1 cellular context compared by ENCODE assay signal in the genomic region with DNA sequence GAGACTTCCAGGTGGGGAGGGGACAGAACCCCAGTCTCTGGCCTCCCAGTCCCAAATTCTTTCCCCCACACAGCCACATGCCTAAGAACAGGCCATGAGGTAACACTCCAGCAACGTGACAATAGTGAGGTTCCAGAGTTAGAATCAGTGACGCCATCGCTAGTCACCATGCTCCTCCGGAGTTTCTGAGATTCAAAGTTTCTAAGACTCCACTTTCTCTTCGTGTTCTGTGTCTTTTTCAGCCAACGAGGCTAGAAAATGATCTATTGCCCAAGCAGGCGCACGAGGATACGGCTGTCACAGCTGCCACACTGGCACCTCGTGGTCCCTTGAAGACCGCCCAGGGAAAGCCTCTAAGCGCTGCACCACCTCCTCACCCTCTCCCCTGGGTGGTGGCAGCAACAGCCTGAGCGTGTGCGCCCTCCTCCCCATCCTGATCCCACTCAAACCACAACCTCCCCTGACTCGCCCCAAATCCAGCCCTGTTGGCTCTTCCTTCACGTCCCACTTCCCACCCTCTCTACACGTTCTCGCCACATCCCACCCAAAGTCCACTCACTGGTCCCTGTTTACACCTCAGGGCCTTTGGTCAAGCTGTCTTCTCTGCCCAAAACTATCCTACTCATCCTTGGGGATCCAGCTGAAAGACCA.
TF ChIP-seq lines count a peak whose summit lies in the region.

No MANE protein-coding gene starts in this region.

TF ChIP-seq in HEK293, 187 proteins besides CTCF, POLR2A, EP300 and RAD21 (continued from another document and continues in another):
- peak; percentile 61 for TF ChIP-seq ZBTB48 (tag by site-specific recombination; IDR thresholded peaks at IDR 0.05)
- TF ChIP-seq, protein P1, sequence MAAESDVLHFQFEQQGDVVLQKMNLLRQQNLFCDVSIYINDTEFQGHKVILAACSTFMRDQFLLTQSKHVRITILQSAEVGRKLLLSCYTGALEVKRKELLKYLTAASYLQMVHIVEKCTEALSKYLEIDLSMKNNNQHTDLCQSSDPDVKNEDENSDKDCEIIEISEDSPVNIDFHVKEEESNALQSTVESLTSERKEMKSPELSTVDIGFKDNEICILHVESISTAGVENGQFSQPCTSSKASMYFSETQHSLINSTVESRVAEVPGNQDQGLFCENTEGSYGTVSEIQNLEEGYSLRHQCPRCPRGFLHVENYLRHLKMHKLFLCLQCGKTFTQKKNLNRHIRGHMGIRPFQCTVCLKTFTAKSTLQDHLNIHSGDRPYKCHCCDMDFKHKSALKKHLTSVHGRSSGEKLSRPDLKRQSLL (tag by site-specific recombination; IDR thresholded peaks at IDR 0.05) = no peak
- no peak for TF ChIP-seq ZNF596 (tag by site-specific recombination; IDR thresholded peaks at IDR 0.05)
- no peak for TF ChIP-seq HOXD13 (CRISPR knock-in tag; IDR thresholded peaks at IDR 0.05; ENCODE audit: borderline replicate concordance)
- no peak for TF ChIP-seq REPIN1 (tag by site-specific recombination; IDR thresholded peaks at IDR 0.05; ENCODE audit: low read depth)
- TF ChIP-seq ZNF544 (tag by site-specific recombination; IDR thresholded peaks at IDR 0.05) = no peak
- no peak for TF ChIP-seq ZNF16 (tag by site-specific recombination; IDR thresholded peaks at IDR 0.05; ENCODE audit: low read depth)
- no peak for TF ChIP-seq ZNF350 (tag by site-specific recombination; IDR thresholded peaks at IDR 0.05)
- TF ChIP-seq ZXDB (tag by site-specific recombination; IDR thresholded peaks at IDR 0.05) = no peak
- TF ChIP-seq ZNF473 (tag by site-specific recombination; IDR thresholded peaks at IDR 0.05) = no peak
- no peak for TF ChIP-seq YY2 (tag by site-specific recombination; IDR thresholded peaks at IDR 0.05)
- no peak for TF ChIP-seq ZNF561 (tag by site-specific recombination; IDR thresholded peaks at IDR 0.05; ENCODE audit: borderline replicate concordance)
- no peak for TF ChIP-seq ZNF514 (tag by site-specific recombination; IDR thresholded peaks at IDR 0.05)
- no peak for TF ChIP-seq KLF9 (tag by site-specific recombination; IDR thresholded peaks at IDR 0.05; ENCODE audit: low read depth)
- TF ChIP-seq ZNF707 (tag by site-specific recombination; IDR thresholded peaks at IDR 0.05) = no peak
- no peak for TF ChIP-seq KLF7 (tag by site-specific recombination; IDR thresholded peaks at IDR 0.05; ENCODE audit: borderline replicate concordance)
- no peak for TF ChIP-seq ZNF626 (tag by site-specific recombination; IDR thresholded peaks at IDR 0.05)
- no peak for TF ChIP-seq ZNF560 (tag by site-specific recombination; IDR thresholded peaks at IDR 0.05; ENCODE audit: borderline replicate concordance)
- TF ChIP-seq, protein P2, sequence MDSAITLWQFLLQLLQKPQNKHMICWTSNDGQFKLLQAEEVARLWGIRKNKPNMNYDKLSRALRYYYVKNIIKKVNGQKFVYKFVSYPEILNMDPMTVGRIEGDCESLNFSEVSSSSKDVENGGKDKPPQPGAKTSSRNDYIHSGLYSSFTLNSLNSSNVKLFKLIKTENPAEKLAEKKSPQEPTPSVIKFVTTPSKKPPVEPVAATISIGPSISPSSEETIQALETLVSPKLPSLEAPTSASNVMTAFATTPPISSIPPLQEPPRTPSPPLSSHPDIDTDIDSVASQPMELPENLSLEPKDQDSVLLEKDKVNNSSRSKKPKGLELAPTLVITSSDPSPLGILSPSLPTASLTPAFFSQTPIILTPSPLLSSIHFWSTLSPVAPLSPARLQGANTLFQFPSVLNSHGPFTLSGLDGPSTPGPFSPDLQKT (IDR thresholded peaks at IDR 0.05; ENCODE audit: borderline replicate concordance, low read depth, low read length) = no peak
- no peak for TF ChIP-seq BCL11A (tag by site-specific recombination; IDR thresholded peaks at IDR 0.05; ENCODE audit: low read depth)
- peak; percentile 21; the same call in 1 of the 2 replicates for TF ChIP-seq WT1 (tag by site-specific recombination; IDR thresholded peaks at IDR 0.05)
- no peak for TF ChIP-seq ZNF830 (tag by site-specific recombination; IDR thresholded peaks at IDR 0.05; ENCODE audit: low read depth)
- TF ChIP-seq, protein P3, sequence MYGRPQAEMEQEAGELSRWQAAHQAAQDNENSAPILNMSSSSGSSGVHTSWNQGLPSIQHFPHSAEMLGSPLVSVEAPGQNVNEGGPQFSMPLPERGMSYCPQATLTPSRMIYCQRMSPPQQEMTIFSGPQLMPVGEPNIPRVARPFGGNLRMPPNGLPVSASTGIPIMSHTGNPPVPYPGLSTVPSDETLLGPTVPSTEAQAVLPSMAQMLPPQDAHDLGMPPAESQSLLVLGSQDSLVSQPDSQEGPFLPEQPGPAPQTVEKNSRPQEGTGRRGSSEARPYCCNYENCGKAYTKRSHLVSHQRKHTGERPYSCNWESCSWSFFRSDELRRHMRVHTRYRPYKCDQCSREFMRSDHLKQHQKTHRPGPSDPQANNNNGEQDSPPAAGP (tag by site-specific recombination; IDR thresholded peaks at IDR 0.05) = no peak
- TF ChIP-seq ZNF133 (tag by site-specific recombination; IDR thresholded peaks at IDR 0.05) = no peak
- TF ChIP-seq EGR2 (tag by site-specific recombination; IDR thresholded peaks at IDR 0.05; ENCODE audit: low read depth) = peak; percentile 96
- TF ChIP-seq, protein P4, sequence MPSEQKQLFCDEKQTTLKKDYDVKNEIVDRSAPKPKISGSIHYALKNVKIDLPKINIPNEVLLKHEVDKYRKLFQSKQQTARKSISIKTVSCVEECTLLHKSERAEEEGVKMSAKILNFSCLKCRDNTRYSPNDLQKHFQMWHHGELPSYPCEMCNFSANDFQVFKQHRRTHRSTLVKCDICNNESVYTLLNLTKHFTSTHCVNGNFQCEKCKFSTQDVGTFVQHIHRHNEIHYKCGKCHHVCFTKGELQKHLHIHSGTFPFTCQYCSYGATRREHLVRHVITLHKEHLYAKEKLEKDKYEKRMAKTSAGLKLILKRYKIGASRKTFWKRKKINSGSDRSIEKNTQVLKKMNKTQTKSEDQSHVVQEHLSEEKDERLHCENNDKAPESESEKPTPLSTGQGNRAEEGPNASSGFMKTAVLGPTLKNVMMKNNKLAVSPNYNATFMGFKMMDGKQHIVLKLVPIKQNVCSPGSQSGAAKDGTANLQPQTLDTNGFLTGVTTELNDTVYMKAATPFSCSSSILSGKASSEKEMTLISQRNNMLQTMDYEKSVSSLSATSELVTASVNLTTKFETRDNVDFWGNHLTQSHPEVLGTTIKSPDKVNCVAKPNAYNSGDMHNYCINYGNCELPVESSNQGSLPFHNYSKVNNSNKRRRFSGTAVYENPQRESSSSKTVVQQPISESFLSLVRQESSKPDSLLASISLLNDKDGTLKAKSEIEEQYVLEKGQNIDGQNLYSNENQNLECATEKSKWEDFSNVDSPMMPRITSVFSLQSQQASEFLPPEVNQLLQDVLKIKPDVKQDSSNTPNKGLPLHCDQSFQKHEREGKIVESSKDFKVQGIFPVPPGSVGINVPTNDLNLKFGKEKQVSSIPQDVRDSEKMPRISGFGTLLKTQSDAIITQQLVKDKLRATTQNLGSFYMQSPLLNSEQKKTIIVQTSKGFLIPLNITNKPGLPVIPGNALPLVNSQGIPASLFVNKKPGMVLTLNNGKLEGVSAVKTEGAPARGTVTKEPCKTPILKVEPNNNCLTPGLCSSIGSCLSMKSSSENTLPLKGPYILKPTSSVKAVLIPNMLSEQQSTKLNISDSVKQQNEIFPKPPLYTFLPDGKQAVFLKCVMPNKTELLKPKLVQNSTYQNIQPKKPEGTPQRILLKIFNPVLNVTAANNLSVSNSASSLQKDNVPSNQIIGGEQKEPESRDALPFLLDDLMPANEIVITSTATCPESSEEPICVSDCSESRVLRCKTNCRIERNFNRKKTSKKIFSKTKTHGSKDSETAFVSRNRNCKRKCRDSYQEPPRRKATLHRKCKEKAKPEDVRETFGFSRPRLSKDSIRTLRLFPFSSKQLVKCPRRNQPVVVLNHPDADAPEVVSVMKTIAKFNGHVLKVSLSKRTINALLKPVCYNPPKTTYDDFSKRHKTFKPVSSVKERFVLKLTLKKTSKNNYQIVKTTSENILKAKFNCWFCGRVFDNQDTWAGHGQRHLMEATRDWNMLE (tag by site-specific recombination; conservative IDR thresholded peaks at IDR 0.05; ENCODE audit: low read depth) = no peak
- no peak for TF ChIP-seq ZNF335 (tag by site-specific recombination; conservative IDR thresholded peaks at IDR 0.05)
- no peak for TF ChIP-seq ZNF366 (tag by site-specific recombination; conservative IDR thresholded peaks at IDR 0.05)
- no peak; the same call in 1 of the 2 replicates for TF ChIP-seq ZNF157 (tag by site-specific recombination; IDR thresholded peaks at IDR 0.05)
- no peak for TF ChIP-seq ZNF610 (tag by site-specific recombination; IDR thresholded peaks at IDR 0.05; ENCODE audit: borderline replicate concordance)
- TF ChIP-seq PRDM1 (tag by site-specific recombination; IDR thresholded peaks at IDR 0.05) = no peak
- TF ChIP-seq SP7 (tag by site-specific recombination; IDR thresholded peaks at IDR 0.05) = no peak; the same call in 1 of the 2 replicates
- TF ChIP-seq, protein P5, sequence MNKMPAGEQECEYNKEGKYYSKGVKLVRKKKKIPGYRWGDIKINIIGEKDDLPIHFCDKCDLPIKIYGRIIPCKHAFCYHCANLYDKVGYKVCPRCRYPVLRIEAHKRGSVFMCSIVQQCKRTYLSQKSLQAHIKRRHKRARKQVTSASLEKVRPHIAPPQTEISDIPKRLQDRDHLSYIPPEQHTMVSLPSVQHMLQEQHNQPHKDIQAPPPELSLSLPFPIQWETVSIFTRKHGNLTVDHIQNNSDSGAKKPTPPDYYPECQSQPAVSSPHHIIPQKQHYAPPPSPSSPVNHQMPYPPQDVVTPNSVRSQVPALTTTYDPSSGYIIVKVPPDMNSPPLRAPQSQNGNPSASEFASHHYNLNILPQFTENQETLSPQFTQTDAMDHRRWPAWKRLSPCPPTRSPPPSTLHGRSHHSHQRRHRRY (tag by site-specific recombination; IDR thresholded peaks at IDR 0.05) = no peak
- TF ChIP-seq ZIC2 (tag by site-specific recombination; IDR thresholded peaks at IDR 0.05) = no peak
- no peak for TF ChIP-seq ZNF501 (tag by site-specific recombination; IDR thresholded peaks at IDR 0.05)
- TF ChIP-seq ZNF585B (tag by site-specific recombination; IDR thresholded peaks at IDR 0.05) = no peak
- no peak for TF ChIP-seq OVOL3 (tag by site-specific recombination; IDR thresholded peaks at IDR 0.05)
- TF ChIP-seq ZNF174 (tag by site-specific recombination; IDR thresholded peaks at IDR 0.05) = no peak
- no peak for TF ChIP-seq ZNF530 (tag by site-specific recombination; IDR thresholded peaks at IDR 0.05; ENCODE audit: low read depth)
- peak; percentile 54 for TF ChIP-seq ZNF623 (tag by site-specific recombination; IDR thresholded peaks at IDR 0.05)
- TF ChIP-seq, protein P6, sequence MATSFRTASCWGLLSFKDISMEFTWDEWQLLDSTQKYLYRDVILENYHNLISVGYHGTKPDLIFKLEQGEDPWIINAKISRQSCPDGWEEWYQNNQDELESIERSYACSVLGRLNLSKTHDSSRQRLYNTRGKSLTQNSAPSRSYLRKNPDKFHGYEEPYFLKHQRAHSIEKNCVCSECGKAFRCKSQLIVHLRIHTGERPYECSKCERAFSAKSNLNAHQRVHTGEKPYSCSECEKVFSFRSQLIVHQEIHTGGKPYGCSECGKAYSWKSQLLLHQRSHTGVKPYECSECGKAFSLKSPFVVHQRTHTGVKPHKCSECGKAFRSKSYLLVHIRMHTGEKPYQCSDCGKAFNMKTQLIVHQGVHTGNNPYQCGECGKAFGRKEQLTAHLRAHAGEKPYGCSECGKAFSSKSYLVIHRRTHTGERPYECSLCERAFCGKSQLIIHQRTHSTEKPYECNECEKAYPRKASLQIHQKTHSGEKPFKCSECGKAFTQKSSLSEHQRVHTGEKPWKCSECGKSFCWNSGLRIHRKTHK (tag by site-specific recombination; IDR thresholded peaks at IDR 0.05) = no peak
- TF ChIP-seq, protein P7, sequence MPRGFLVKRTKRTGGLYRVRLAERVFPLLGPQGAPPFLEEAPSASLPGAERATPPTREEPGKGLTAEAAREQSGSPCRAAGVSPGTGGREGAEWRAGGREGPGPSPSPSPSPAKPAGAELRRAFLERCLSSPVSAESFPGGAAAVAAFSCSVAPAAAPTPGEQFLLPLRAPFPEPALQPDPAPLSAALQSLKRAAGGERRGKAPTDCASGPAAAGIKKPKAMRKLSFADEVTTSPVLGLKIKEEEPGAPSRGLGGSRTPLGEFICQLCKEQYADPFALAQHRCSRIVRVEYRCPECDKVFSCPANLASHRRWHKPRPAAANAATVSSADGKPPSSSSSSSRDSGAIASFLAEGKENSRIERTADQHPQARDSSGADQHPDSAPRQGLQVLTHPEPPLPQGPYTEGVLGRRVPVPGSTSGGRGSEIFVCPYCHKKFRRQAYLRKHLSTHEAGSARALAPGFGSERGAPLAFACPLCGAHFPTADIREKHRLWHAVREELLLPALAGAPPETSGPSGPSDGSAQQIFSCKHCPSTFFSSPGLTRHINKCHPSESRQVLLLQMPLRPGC (tag by site-specific recombination; IDR thresholded peaks at IDR 0.05) = no peak
- no peak for TF ChIP-seq ZNF677 (tag by site-specific recombination; IDR thresholded peaks at IDR 0.05)
- TF ChIP-seq, protein P8, sequence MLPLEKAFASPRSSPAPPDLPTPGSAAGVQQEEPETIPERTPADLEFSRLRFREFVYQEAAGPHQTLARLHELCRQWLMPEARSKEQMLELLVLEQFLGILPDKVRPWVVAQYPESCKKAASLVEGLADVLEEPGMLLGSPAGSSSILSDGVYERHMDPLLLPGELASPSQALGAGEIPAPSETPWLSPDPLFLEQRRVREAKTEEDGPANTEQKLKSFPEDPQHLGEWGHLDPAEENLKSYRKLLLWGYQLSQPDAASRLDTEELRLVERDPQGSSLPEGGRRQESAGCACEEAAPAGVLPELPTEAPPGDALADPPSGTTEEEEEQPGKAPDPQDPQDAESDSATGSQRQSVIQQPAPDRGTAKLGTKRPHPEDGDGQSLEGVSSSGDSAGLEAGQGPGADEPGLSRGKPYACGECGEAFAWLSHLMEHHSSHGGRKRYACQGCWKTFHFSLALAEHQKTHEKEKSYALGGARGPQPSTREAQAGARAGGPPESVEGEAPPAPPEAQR (tag by site-specific recombination; IDR thresholded peaks at IDR 0.05) = no peak
- no peak for TF ChIP-seq ZNF311 (tag by site-specific recombination; IDR thresholded peaks at IDR 0.05; ENCODE audit: borderline replicate concordance)
- no peak for TF ChIP-seq TCF7L2 (IDR thresholded peaks at IDR 0.05; ENCODE audit: borderline replicate concordance, low read depth, low read length)
- TF ChIP-seq SCRT1 (tag by site-specific recombination; IDR thresholded peaks at IDR 0.05; ENCODE audit: borderline replicate concordance) = 0 out of 2 replicates have a peak, but pooled peaks have one; percentile 9
- TF ChIP-seq GLIS1 (tag by site-specific recombination; IDR thresholded peaks at IDR 0.05) = no peak
- TF ChIP-seq, protein P9, sequence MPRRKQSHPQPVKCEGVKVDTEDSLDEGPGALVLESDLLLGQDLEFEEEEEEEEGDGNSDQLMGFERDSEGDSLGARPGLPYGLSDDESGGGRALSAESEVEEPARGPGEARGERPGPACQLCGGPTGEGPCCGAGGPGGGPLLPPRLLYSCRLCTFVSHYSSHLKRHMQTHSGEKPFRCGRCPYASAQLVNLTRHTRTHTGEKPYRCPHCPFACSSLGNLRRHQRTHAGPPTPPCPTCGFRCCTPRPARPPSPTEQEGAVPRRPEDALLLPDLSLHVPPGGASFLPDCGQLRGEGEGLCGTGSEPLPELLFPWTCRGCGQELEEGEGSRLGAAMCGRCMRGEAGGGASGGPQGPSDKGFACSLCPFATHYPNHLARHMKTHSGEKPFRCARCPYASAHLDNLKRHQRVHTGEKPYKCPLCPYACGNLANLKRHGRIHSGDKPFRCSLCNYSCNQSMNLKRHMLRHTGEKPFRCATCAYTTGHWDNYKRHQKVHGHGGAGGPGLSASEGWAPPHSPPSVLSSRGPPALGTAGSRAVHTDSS (tag by site-specific recombination; IDR thresholded peaks at IDR 0.05) = no peak
- TF ChIP-seq ZNF621 (tag by site-specific recombination; IDR thresholded peaks at IDR 0.05) = no peak
- TF ChIP-seq SP3 (tag by site-specific recombination; IDR thresholded peaks at IDR 0.05) = peak; percentile 61; the same call in 1 of the 2 replicates
